1 cellular context compared by ENCODE assay signal in the genomic region with DNA sequence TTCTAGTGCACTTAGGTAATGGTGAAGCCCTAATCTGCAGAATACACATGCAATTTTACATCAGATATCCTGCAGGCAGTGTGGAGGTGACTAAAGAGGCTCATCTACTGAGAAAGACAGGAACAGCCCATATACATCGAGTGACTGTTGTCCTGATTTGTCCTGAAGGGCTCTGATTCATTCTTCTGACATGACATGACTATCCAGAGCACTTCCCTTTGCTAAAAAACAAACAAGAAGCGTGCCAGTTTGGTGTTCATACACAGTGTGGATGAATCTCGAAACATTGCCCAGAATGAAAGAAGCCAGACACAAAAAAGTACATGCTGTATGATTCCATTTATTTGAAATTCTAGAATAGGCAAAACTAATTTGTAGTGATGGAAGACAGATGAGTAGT.
TF ChIP-seq lines count a peak whose summit lies in the region.

No MANE protein-coding gene starts in this region.

TF ChIP-seq in H1, 55 proteins besides CTCF, POLR2A, EP300 and RAD21 (continued from another document):
- TF ChIP-seq JUN (IDR thresholded peaks at IDR 0.05; ENCODE audit: low read depth, low read length) = no peak
- TF ChIP-seq NANOG (IDR thresholded peaks at IDR 0.05; ENCODE audit: insufficient read depth, low read depth, low read length, poor library complexity, severe bottlenecking) = no peak
- TF ChIP-seq RBBP5 (IDR thresholded peaks at IDR 0.05; ENCODE audit: borderline replicate concordance, low read depth, low read length) = no peak
- no peak for TF ChIP-seq ASH2L (IDR thresholded peaks at IDR 0.05; ENCODE audit: low read length)
- TF ChIP-seq EZH2 (IDR thresholded peaks at IDR 0.05; ENCODE audit: low read depth, low read length, severe bottlenecking) = no peak
- TF ChIP-seq BACH1 (IDR thresholded peaks at IDR 0.05; ENCODE audit: low read length) = no peak
- TF ChIP-seq CBX5 (IDR thresholded peaks at IDR 0.05; ENCODE audit: low read depth, low read length) = no peak
- TF ChIP-seq SP1 (IDR thresholded peaks at IDR 0.05; ENCODE audit: low read depth, low read length) = no peak
TF ChIP-seq in H1: peak in this region for 0.
